In the genomic region with DNA sequence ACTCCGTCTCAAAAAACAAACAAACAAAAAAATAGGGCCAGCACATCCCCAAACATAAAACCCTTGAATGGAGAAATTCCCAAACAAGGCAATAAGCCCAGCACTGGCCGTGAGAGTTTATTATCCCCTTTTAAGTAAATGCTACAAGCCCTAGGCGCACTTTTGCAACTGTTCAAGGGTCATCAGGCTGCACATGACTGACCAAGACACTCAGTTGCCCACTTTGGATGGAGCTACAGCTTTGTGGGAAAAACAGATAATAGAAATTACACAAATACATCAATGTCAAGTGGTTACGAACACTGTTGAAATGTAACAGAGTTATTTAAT, we compare ENCODE assay signal across 1 cellular context.
TF ChIP-seq lines count a peak whose summit lies in the region.

No MANE protein-coding gene starts in this region.

TF ChIP-seq in H1, 55 proteins besides CTCF, POLR2A, EP300 and RAD21:
- TF ChIP-seq NANOG (IDR thresholded peaks at IDR 0.05; ENCODE audit: insufficient read depth, low read depth, low read length, poor library complexity, severe bottlenecking): no peak
- no peak for TF ChIP-seq PHF8 (conservative IDR thresholded peaks at IDR 0.05; ENCODE audit: low read depth, low read length)
- no peak for TF ChIP-seq KDM1A (IDR thresholded peaks at IDR 0.05; ENCODE audit: borderline replicate concordance, low read length)
- TF ChIP-seq, protein P1, sequence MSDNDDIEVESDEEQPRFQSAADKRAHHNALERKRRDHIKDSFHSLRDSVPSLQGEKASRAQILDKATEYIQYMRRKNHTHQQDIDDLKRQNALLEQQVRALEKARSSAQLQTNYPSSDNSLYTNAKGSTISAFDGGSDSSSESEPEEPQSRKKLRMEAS (IDR thresholded peaks at IDR 0.05): no peak
- no peak for TF ChIP-seq SAP30 (IDR thresholded peaks at IDR 0.05; ENCODE audit: insufficient read depth, insufficient replicate concordance, low read length)
- no peak for TF ChIP-seq KDM5A (IDR thresholded peaks at IDR 0.05; ENCODE audit: low read length)
- no peak for TF ChIP-seq GABPA (IDR thresholded peaks at IDR 0.05; ENCODE audit: borderline replicate concordance, insufficient read depth, low read length)
- TF ChIP-seq SP4 (IDR thresholded peaks at IDR 0.05; ENCODE audit: low read length): no peak
- TF ChIP-seq SP1 (IDR thresholded peaks at IDR 0.05; ENCODE audit: low read depth, low read length): no peak
- no peak for TF ChIP-seq SIRT6 (IDR thresholded peaks at IDR 0.05; ENCODE audit: low read length)
